Comparison of ENCODE assay signal across 20 cellular contexts in genomic region chr15:94397377-94397776, GRCh38.
"Had no signal": no experiment of that assay in that cellular context is flagged by ENCODE, and none has a peak within 500 bp of the region (broad histone marks: within the 10 kb centered on the region; RNA-seq: fewer than 3 reads in every experiment).

No MANE protein-coding gene starts in this region.

- H3K36me3 ChIP-seq: SJSA1, thoracic aorta had no signal

- H3K4me3 ChIP-seq: hepatocyte, lung, psoas muscle, SJSA1, smooth muscle cell, thoracic aorta had no signal

- DNase-seq: activated CD4-positive, alpha-beta T cell treated with anti-CD3 and anti-CD28 coated beads for 1 hour; activated gamma-delta T cell treated with Interleukin-2 at 50 U/mL for 16 hours; caudate nucleus; left cardiac atrium; midbrain; psoas muscle; stimulated activated CD4-positive, alpha-beta T cell treated with anti-CD3 and anti-CD28 coated beads, Interleukin-4, amount 100 ng/mL, for 24 hours had no signal

- H3K4me1 ChIP-seq: psoas muscle, SJSA1 had no signal

- FAIRE-seq: islet of Langerhans had no signal

- H3K9me3 ChIP-seq: psoas muscle, SJSA1, thoracic aorta had no signal

- H3K9me3 Mint-ChIP-seq: activated naive CD4-positive, alpha-beta T cell treated with anti-CD3 and anti-CD28 coated beads, Interleukin-2, amount 50 U/mL, for 72 hours; activated T-helper 1 cell treated with anti-CD3 and anti-CD28 coated beads, Interleukin-12 subunit alpha, Interleukin-12 subunit beta, Interleukin-2, Interleukin-4 antibody, amounts not matched to agents 30 ng/mL and 10 ng/mL and 1 ng/mL, durations not matched to agents 14 hours and 24 hours and 36 hours; neural crest cell; stimulated activated effector memory CD8-positive, alpha-beta T cell treated with anti-CD3 and anti-CD28 coated beads, Interleukin-12 subunit alpha, Interleukin-12 subunit beta, amount 100 ng/mL, for 72 hours; T-helper 1 cell treated with Interleukin-12 subunit alpha and Interleukin-12 subunit beta and Interleukin-4 antibody, amounts not matched to agents 30 μg/mL and 1 μg/mL, for 36 hours had no signal

- H3K4me2 ChIP-seq: hepatocyte, smooth muscle cell had no signal

- ATAC-seq: activated naive CD4-positive, alpha-beta T cell treated with anti-CD3 and anti-CD28 coated beads, Interleukin-2, amount 50 U/mL, for 72 hours; psoas muscle; sciatic nerve; stimulated activated effector memory CD8-positive, alpha-beta T cell treated with anti-CD3 and anti-CD28 coated beads, Interleukin-12 subunit alpha, Interleukin-12 subunit beta, amount 100 ng/mL, for 72 hours had no signal

- H3K79me2 ChIP-seq: hepatocyte had no signal

- H2AFZ ChIP-seq: hepatocyte had no signal

- H3K4me3 Mint-ChIP-seq: activated T-helper 1 cell treated with anti-CD3 and anti-CD28 coated beads, Interleukin-12 subunit alpha, Interleukin-12 subunit beta, Interleukin-2, Interleukin-4 antibody, amounts not matched to agents 30 ng/mL and 10 ng/mL and 1 ng/mL, durations not matched to agents 14 hours and 24 hours and 36 hours; neural crest cell; stimulated activated effector memory CD8-positive, alpha-beta T cell treated with anti-CD3 and anti-CD28 coated beads, Interleukin-12 subunit alpha, Interleukin-12 subunit beta, amount 100 ng/mL, for 72 hours; T-helper 1 cell treated with Interleukin-12 subunit alpha and Interleukin-12 subunit beta and Interleukin-4 antibody, amounts not matched to agents 30 μg/mL and 1 μg/mL, for 36 hours had no signal

- H3K27me3 ChIP-seq: hepatocyte, SJSA1 had no signal

- H3K27ac ChIP-seq: hepatocyte, psoas muscle, SJSA1, thoracic aorta, VCaP had no signal

- H3K27ac Mint-ChIP-seq: activated naive CD4-positive, alpha-beta T cell treated with anti-CD3 and anti-CD28 coated beads, Interleukin-2, amount 50 U/mL, for 72 hours; activated T-helper 1 cell treated with anti-CD3 and anti-CD28 coated beads, Interleukin-12 subunit alpha, Interleukin-12 subunit beta, Interleukin-2, Interleukin-4 antibody, amounts not matched to agents 30 ng/mL and 10 ng/mL and 1 ng/mL, durations not matched to agents 14 hours and 24 hours and 36 hours; stimulated activated effector memory CD8-positive, alpha-beta T cell treated with anti-CD3 and anti-CD28 coated beads, Interleukin-12 subunit alpha, Interleukin-12 subunit beta, amount 100 ng/mL, for 72 hours; T-helper 1 cell treated with Interleukin-12 subunit alpha and Interleukin-12 subunit beta and Interleukin-4 antibody, amounts not matched to agents 30 μg/mL and 1 μg/mL, for 36 hours had no signal

- H3K4me1 Mint-ChIP-seq: stimulated activated effector memory CD8-positive, alpha-beta T cell treated with anti-CD3 and anti-CD28 coated beads, Interleukin-12 subunit alpha, Interleukin-12 subunit beta, amount 100 ng/mL, for 72 hours had no signal
